Comparison of ENCODE assay signal across 21 cellular contexts in the genomic region with DNA sequence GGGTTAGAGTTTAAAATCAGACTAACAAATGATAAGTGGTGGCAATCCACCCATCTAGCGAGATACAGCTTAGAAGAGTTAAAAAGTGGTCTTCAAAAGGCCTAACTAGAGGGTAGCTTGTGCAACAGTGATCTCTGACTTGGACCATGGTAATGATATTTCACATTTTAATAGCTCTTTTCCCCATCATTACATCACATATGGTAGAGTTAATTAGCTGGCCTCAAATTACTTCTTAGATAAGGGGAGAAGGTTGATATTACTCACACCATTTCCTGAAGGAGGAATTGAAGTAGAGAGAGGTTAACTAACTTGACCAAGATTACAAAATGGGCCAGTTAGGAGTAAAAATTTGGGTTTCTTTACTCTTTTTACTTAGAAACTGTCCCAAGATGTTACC.
A peak's percentile ranks its signal among the peaks of the same experiment; 100 is the strongest.
DNase-seq lines count a peak whose midpoint lies in the region; ATAC-seq, FAIRE-seq and TF ChIP-seq lines count a peak whose summit lies in the region.
"Had no signal": no experiment of that assay in that cellular context is flagged by ENCODE, and none has a peak within 500 bp of the region (broad histone marks: within the 10 kb centered on the region; RNA-seq: fewer than 3 reads in every experiment).

No MANE protein-coding gene starts in this region.

- no peak overlapping the region for H3K27ac ChIP-seq in CD4-positive, alpha-beta T cell (ENCODE audit: low read depth, low read length)
- H3K27ac ChIP-seq in small intestine (ENCODE audit: low read depth in 1 of 2, low read length in 1 of 2) = no peak overlapping the region
- H3K27ac ChIP-seq: 22Rv1; A549; BLaER1 treated with 17β-estradiol and CSF1 and Interleukin-3, amounts not matched to agents 10 nM and 100 nM; C4-2B had no signal

- CTCF ChIA-PET in CD4-positive, alpha-beta T cell (lab: Charles Lee) = no interaction called here

- no peak for FAIRE-seq in small intestine (lab: Jason Lieb, UNC)
- FAIRE-seq: A549, G401.6, GM12891, GM19239 had no signal

- H3K9me3 ChIP-seq in CD4-positive, alpha-beta T cell (ENCODE audit: control insufficient read depth, low read length) = no peaks in the 10 kb centered on the region
- no peaks in the 10 kb centered on the region for H3K9me3 ChIP-seq in small intestine (ENCODE audit: control insufficient read depth, low read depth)
- H3K9me3 ChIP-seq: A549; BLaER1 treated with 17β-estradiol and CSF1 and Interleukin-3, amounts not matched to agents 10 nM and 100 nM had no signal

- no peak overlapping the region for H3K4me3 ChIP-seq in small intestine (ENCODE audit: low read depth in 1 of 2, low read length in 2 of 2)
- H3K4me3 ChIP-seq: A549; BLaER1 treated with 17β-estradiol and CSF1 and Interleukin-3, amounts not matched to agents 10 nM and 100 nM had no signal

- H3K27me3 Mint-ChIP-seq in CD4-positive, alpha-beta T cell = peaks cover 34% of the 10 kb centered on the region

- H3K9me3 Mint-ChIP-seq in CD4-positive, alpha-beta T cell = no peaks in the 10 kb centered on the region
- H3K9me3 Mint-ChIP-seq: CD4-positive, alpha-beta memory T cell; CD8-positive, alpha-beta memory T cell had no signal

- H3K36me3 Mint-ChIP-seq in CD4-positive, alpha-beta T cell (ENCODE audit: low read depth) = no peaks in the 10 kb centered on the region
- H3K36me3 Mint-ChIP-seq: CD4-positive, alpha-beta memory T cell had no signal

- 80 to 95% (median 90%) methylated on average over 1 of the region's 1 CpG for WGBS in small intestine, 3 donors

- intact Hi-C loops in CD4-positive, alpha-beta T cell (cut with DNase I, micrococcal nuclease) = no loop called here

- H3K27me3 ChIP-seq in CD4-positive, alpha-beta T cell (ENCODE audit: control insufficient read depth, insufficient read depth, low read length) = peaks cover 21% of the 10 kb centered on the region
- H3K27me3 ChIP-seq in small intestine (ENCODE audit: control insufficient read depth in 2 of 2, insufficient read depth in 2 of 2, low read length in 2 of 2) = no peaks in the 10 kb centered on the region

- H3K4me1 Mint-ChIP-seq in CD4-positive, alpha-beta T cell (ENCODE audit: low read depth) = peaks cover 11% of the 10 kb centered on the region

- H3K4me3 Mint-ChIP-seq in CD4-positive, alpha-beta T cell = peak overlapping the region; percentile 14
- H3K4me3 Mint-ChIP-seq: B cell had no signal

- TF ChIP-seq CTCF in CD4-positive, alpha-beta T cell (IDR thresholded peaks at IDR 0.05) = no peak

- no peak overlapping the region for H3K27ac Mint-ChIP-seq in CD4-positive, alpha-beta T cell
- H3K27ac Mint-ChIP-seq: B cell; CD4-positive, alpha-beta memory T cell; CD8-positive, alpha-beta memory T cell had no signal

- H3K36me3 ChIP-seq in small intestine (ENCODE audit: control insufficient read depth in 2 of 2, insufficient read depth in 2 of 2, low read length in 2 of 2) = no peaks in the 10 kb centered on the region
- H3K36me3 ChIP-seq: BLaER1 treated with 17β-estradiol and CSF1 and Interleukin-3, amounts not matched to agents 10 nM and 100 nM had no signal

- peaks cover 0 to 4% of the 10 kb centered on the region in 2 donors for H3K4me1 ChIP-seq in small intestine (ENCODE audit: control insufficient read depth in 2 of 2, insufficient read depth in 1 of 2, low read depth in 1 of 2, low read length in 1 of 2)

- ATAC-seq in CD4-positive, alpha-beta T cell (ENCODE audit: poor library complexity) = no peak
- ATAC-seq in HG02763 (IDR thresholded peaks at IDR 0.05; ENCODE audit: unreplicated experiment) = no peak
- ATAC-seq: A549 had no signal

- POLR2A ChIA-PET in CD4-positive, alpha-beta T cell (lab: Charles Lee) = no interaction called here

- DNase-seq in DMS 273 (lab: John Stamatoyannopoulos, UW; ENCODE audit: unreplicated experiment) = peak; percentile 19
- no peak for DNase-seq in DMS 273 treated with DMSO at 0.1 percent for 48 hours (lab: John Stamatoyannopoulos, UW)
- DNase-seq in CD4-positive, alpha-beta T cell = no peak
- DNase-seq in NOMO-1 treated with DMSO at 0.1 percent for 48 hours (lab: John Stamatoyannopoulos, UW; ENCODE audit: unreplicated experiment) = peak; percentile 58
- peak; percentile 35 for DNase-seq in small intestine
- DNase-seq in NCI-H2107 (lab: John Stamatoyannopoulos, UW) = no peak
- DNase-seq: AML-193; CD4-positive, alpha-beta memory T cell; CD8-positive, alpha-beta memory T cell; COR-L47; DMS79 treated with DMSO at 0.1 percent for 48 hours; GF-D8 had no signal

Comparison
In these comparisons a context has a peak if more than half of its experiments do, and no peak if none do; other contexts are left out.
1. DNase-seq: peak in DMS 273 (single experiment), NOMO-1 treated with DMSO at 0.1 percent for 48 hours (single experiment) and small intestine (single experiment); none in DMS 273 treated with DMSO at 0.1 percent for 48 hours (single experiment), CD4-positive, alpha-beta T cell (0 of 10) and NCI-H2107 (single experiment).